Comparison of ENCODE assay signal across 9 cellular contexts in the genomic region with DNA sequence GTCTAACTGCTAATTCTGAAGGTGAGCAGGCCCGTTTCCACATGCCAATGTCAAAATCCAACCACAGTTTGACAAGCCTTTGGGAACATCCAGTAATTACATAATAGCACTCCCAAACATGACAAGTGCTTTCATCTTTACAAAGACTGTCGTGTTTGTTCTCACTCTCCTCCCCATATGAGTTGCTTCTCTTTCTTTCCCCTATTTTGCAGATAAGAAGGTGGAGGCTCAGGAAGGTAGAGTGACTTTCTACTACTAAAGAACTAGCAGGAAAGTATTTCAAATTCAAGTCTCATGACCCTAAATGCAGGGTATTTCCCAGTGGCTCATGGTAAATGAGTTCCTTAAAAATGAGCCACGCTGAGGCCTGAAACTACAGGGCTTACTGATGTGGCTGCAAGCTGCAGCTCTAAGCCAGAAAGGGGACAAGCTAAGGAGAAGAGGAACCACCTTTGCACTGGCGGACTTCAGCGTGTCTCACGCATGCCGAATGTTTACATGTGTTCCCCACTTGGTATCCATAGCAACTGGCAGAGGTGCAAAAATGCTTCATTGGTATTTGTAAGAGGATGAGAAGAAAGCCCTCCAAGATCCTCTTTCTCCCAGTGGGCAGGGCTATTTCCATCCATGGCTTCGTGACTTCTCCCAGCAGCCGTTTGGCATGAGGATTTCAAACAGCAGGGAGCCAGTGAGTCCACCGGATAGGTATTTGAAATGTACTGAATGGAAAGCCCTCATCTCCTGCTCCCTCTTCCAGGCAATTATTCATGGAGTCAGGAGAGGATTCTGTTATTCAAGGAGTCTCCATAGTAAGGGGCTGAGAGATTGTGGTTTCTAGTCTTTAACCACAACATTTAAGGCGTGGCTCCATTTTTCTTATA. TPM values are rescaled to one million over a fixed set of nuclear protein-coding genes. Genes with fewer than 3 reads are reported as not detected.
DNase-seq lines count a peak whose midpoint lies in the region; ATAC-seq and TF ChIP-seq lines count a peak whose summit lies in the region.
"Had no signal": no experiment of that assay in that cellular context is flagged by ENCODE, and none has a peak within 500 bp of the region (broad histone marks: within the 10 kb centered on the region; RNA-seq: fewer than 3 reads in every experiment).

No MANE protein-coding gene starts in this region.

- ATAC-seq in GM19397 (IDR thresholded peaks at IDR 0.05; ENCODE audit: unreplicated experiment), result peak; percentile 62
- peak; percentile 47 for ATAC-seq in HG03460 (IDR thresholded peaks at IDR 0.05; ENCODE audit: unreplicated experiment)
- peak; percentile 41 for ATAC-seq in left lobe of liver

- in situ Hi-C loops in brain microvascular endothelial cell (cut with HindIII; ENCODE audit: low pct_ligation_motif_present, low sequenced_read_pairs), result no loop called here

- H3K27ac ChIP-seq in brain microvascular endothelial cell, result peak overlapping the region; percentile 95

- H3K27me3 ChIP-seq in brain microvascular endothelial cell (replicated peaks), result no peaks in the 10 kb centered on the region

- DNase-seq in AG09319 (ENCODE audit: extremely low read depth, low read depth) (peak; percentile 98), T-helper 22 cell (ENCODE audit: low read depth) (peak; percentile 76), brain microvascular endothelial cell (peak; percentile 99), left lobe of liver (ENCODE audit: low spot score) (no peak), GF-D8 (lab: John Stamatoyannopoulos, UW) (no peak)
- DNase-seq in stimulated activated CD4-positive, alpha-beta T cell treated with anti-CD3 and anti-CD28 coated beads, TNF-alpha, amount 100 ng/mL, for 48 hours (ENCODE audit: low read depth in 3 of 3), result peak in 2 of 3 donors; percentile 43 to 60

- TF ChIP-seq CTCF in AG09319 (IDR thresholded peaks at IDR 0.05; ENCODE audit: low read depth, low read length), result no peak
- no peak for TF ChIP-seq CTCF in brain microvascular endothelial cell (IDR thresholded peaks at IDR 0.05; ENCODE audit: low read depth, low read length, missing control alignments)

- H3K4me3 ChIP-seq in brain microvascular endothelial cell (ENCODE audit: low read depth, low read length), result no peak overlapping the region
- H3K4me3 ChIP-seq: HAP-1 had no signal

- no peaks in the 10 kb centered on the region for H3K36me3 ChIP-seq in brain microvascular endothelial cell (replicated peaks)
- H3K36me3 ChIP-seq: HAP-1 had no signal

RNA-seq across cellular contexts. Expression of gene CD44, which starts 55.5 kb away (rescaled TPM):
- 11.7 TPM for total RNA-seq in left lobe of liver

Comparison
In these comparisons a context has a peak if more than half of its experiments do, and no peak if none do; other contexts are left out.
1. DNase-seq: peak in AG09319 (single experiment), T-helper 22 cell (single experiment), brain microvascular endothelial cell (single experiment) and stimulated activated CD4-positive, alpha-beta T cell treated with anti-CD3 and anti-CD28 coated beads, TNF-alpha, amount 100 ng/mL, for 48 hours (2 of 3); none in left lobe of liver (single experiment) and GF-D8 (single experiment).
2. Peak in every context shown above with its lines, with median percentiles within 50 percentile points of each other: ATAC-seq.